In the genomic region with DNA sequence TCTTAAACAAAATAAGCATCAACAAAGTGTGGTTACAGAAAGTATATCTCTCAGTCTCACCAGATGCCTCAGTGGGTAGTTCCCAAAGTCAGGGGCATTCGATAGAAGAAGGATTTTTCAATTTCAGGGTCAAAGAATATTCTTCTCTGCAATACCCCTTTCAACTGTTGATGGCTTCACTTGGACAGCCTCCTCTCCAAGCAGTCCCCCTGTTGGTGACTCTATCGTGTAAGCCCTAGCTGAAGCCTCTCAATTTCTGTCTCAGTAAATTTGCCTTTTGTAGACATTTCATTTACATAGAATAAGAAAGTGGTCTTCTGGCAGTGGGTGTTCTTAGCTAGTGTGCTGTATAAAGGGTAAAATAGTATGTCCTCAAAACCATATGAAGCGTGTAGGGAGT, we compare ENCODE assay signal across 18 cellular contexts. TPM values are rescaled to one million over a fixed set of nuclear protein-coding genes. Genes with fewer than 3 reads are reported as not detected.
DNase-seq lines count a peak whose midpoint lies in the region; ATAC-seq and TF ChIP-seq lines count a peak whose summit lies in the region.
"Had no signal": no experiment of that assay in that cellular context is flagged by ENCODE, and none has a peak within 500 bp of the region (broad histone marks: within the 10 kb centered on the region; RNA-seq: fewer than 3 reads in every experiment).

No MANE protein-coding gene starts in this region.

- H3K36me3 ChIP-seq in Karpas-422 (ENCODE audit: insufficient read depth, low read length) (no peaks in the 10 kb centered on the region), brain microvascular endothelial cell (replicated peaks) (no peaks in the 10 kb centered on the region), SK-N-SH (replicated peaks in 1 of 2; ENCODE audit: control insufficient read depth in 1 of 2, insufficient read depth in 2 of 2, low read length in 1 of 2) (no peaks in the 10 kb centered on the region)

- no peaks in the 10 kb centered on the region for H3K79me2 ChIP-seq in Karpas-422 (ENCODE audit: low read length)
- H3K79me2 ChIP-seq in SK-N-SH (ENCODE audit: insufficient read depth), result no peaks in the 10 kb centered on the region

- H3K9me3 Mint-ChIP-seq in Calu3 (ENCODE audit: low read depth, unreplicated experiment), result no peaks in the 10 kb centered on the region
- peaks cover 13% of the 10 kb centered on the region for H3K9me3 Mint-ChIP-seq in T-helper 2 cell treated with Interferon-gamma antibody and Interleukin-4, amounts not matched to agents 5 μg/mL and 100 μg/mL, for 36 hours

- H3K4me3 ChIP-seq in Karpas-422 (ENCODE audit: low read length) (no peak overlapping the region), brain microvascular endothelial cell (ENCODE audit: low read depth, low read length) (no peak overlapping the region), epithelial cell of proximal tubule (ENCODE audit: low read depth, low read length) (no peak overlapping the region), SK-N-SH (ENCODE audit: low read depth in 2 of 2, low read length in 1 of 2) (no peak overlapping the region)

- H3K9me2 ChIP-seq in Karpas-422 (replicated peaks; ENCODE audit: insufficient read depth, low read length), result no peaks in the 10 kb centered on the region
- no peaks in the 10 kb centered on the region for H3K9me2 ChIP-seq in SK-N-SH

- no peak for ATAC-seq in GM18519 (IDR thresholded peaks at IDR 0.05; ENCODE audit: low FRiP score, unreplicated experiment)

- H3K27me3 ChIP-seq in Karpas-422 (ENCODE audit: low read length), result no peaks in the 10 kb centered on the region
- H3K27me3 ChIP-seq in brain microvascular endothelial cell (replicated peaks), result no peaks in the 10 kb centered on the region
- no peaks in the 10 kb centered on the region for H3K27me3 ChIP-seq in SK-N-SH (ENCODE audit: insufficient read depth)

- H3K36me3 Mint-ChIP-seq in Calu3 (ENCODE audit: insufficient read depth, unreplicated experiment), result no peaks in the 10 kb centered on the region
- H3K36me3 Mint-ChIP-seq in T-helper 2 cell treated with Interferon-gamma antibody and Interleukin-4, amounts not matched to agents 5 μg/mL and 100 μg/mL, for 36 hours (ENCODE audit: low read depth), result peaks cover 5% of the 10 kb centered on the region
- H3K36me3 Mint-ChIP-seq: CD14-positive monocyte had no signal

- BruUV-seq in Calu3 (replicated peaks; lab: Mats Ljungman, UMichigan), result TSS peak; percentile 5

- no peaks in the 10 kb centered on the region for H3K27me3 Mint-ChIP-seq in Calu3 (ENCODE audit: unreplicated experiment)
- no peaks in the 10 kb centered on the region for H3K27me3 Mint-ChIP-seq in T-helper 2 cell treated with Interferon-gamma antibody and Interleukin-4, amounts not matched to agents 5 μg/mL and 100 μg/mL, for 36 hours (ENCODE audit: low read depth)

- peak overlapping the region; percentile 78 for H3K27ac Mint-ChIP-seq in Calu3 (ENCODE audit: unreplicated experiment)
- H3K27ac Mint-ChIP-seq in T-helper 2 cell treated with Interferon-gamma antibody and Interleukin-4, amounts not matched to agents 5 μg/mL and 100 μg/mL, for 36 hours, result no peak overlapping the region
- H3K27ac Mint-ChIP-seq: H9 had no signal

- H3K4me1 ChIP-seq in Karpas-422 (ENCODE audit: low read length) (no peaks in the 10 kb centered on the region), SK-N-SH (ENCODE audit: control insufficient read depth in 1 of 2, insufficient read depth in 2 of 2, low read depth in 1 of 2, low read length in 1 of 2) (peaks cover 5 to 7% of the 10 kb centered on the region in 2 experiments; a peak in 1 of 4 replicates)

- peaks cover 14% of the 10 kb centered on the region for H3F3A ChIP-seq in SK-N-SH (replicated peaks; ENCODE audit: insufficient read depth)

- no peaks in the 10 kb centered on the region for H3K9me3 ChIP-seq in Karpas-422 (ENCODE audit: low read length)
- H3K9me3 ChIP-seq in SK-N-SH, result no peaks in the 10 kb centered on the region

- no peak for TF ChIP-seq RAD21 in SK-N-SH (IDR thresholded peaks at IDR 0.05; ENCODE audit: low read length)

- intact Hi-C loops in Calu3 (cut with micrococcal nuclease; ENCODE audit: unreplicated experiment), result loop anchor here (10.0 kb wide), 1 partner anchor 249 kb away; no protein-coding TSS in a partner anchor

- H3K27ac ChIP-seq in Karpas-422 (ENCODE audit: low read length), result no peak overlapping the region
- no peak overlapping the region for H3K27ac ChIP-seq in brain microvascular endothelial cell
- no peak overlapping the region for H3K27ac ChIP-seq in SK-N-SH (ENCODE audit: low read depth in 2 of 2, low read length in 1 of 2)

- H4K20me1 ChIP-seq in Karpas-422 (ENCODE audit: insufficient read depth, low read depth, low read length), result no peaks in the 10 kb centered on the region
- no peaks in the 10 kb centered on the region for H4K20me1 ChIP-seq in SK-N-SH (ENCODE audit: insufficient read depth)

- peaks cover 13% of the 10 kb centered on the region for H3K4me1 Mint-ChIP-seq in Calu3 (ENCODE audit: low read depth, unreplicated experiment)
- H3K4me1 Mint-ChIP-seq in T-helper 2 cell treated with Interferon-gamma antibody and Interleukin-4, amounts not matched to agents 5 μg/mL and 100 μg/mL, for 36 hours (ENCODE audit: low read depth), result peaks cover 3% of the 10 kb centered on the region
- H3K4me1 Mint-ChIP-seq: H9 had no signal

- TF ChIP-seq CTCF in Calu3 (IDR thresholded peaks at IDR 0.05; ENCODE audit: unreplicated experiment) (no peak), brain microvascular endothelial cell (IDR thresholded peaks at IDR 0.05; ENCODE audit: low read depth, low read length, missing control alignments) (peak; percentile 3), epithelial cell of proximal tubule (conservative IDR thresholded peaks at IDR 0.05; ENCODE audit: low read depth, low read length) (peak; percentile 27), SK-N-SH (IDR thresholded peaks at IDR 0.05) (no peak)

- H2AFZ ChIP-seq in Karpas-422 (ENCODE audit: low read length) (no peak overlapping the region), SK-N-SH (ENCODE audit: low read depth) (no peak overlapping the region)

- DNase-seq in Calu3, result no peak
- peak; percentile 60 for DNase-seq in Karpas-422
- no peak for DNase-seq in brain microvascular endothelial cell
- DNase-seq in epithelial cell of proximal tubule (ENCODE audit: low read depth), result no peak
- DNase-seq in SK-N-SH, result no peak
- no peak for DNase-seq in 8988T
- no peak for DNase-seq in T-helper 2 cell treated with Interferon-gamma antibody and Interleukin-4, amounts not matched to agents 5 μg/mL and 100 μg/mL, for 36 hours (ENCODE audit: low spot score)
- DNase-seq: AML-193, H9, NCI-H1048, NCI-H1436 treated with DMSO at 0.1 percent for 48 hours, NCI-H2029 treated with DMSO at 0.1 percent for 48 hours, NCI-H2171 treated with DMSO at 0.1 percent for 48 hours, NCI-H748 treated with DMSO at 0.1 percent for 48 hours, SHP77 had no signal

- CTCF ChIA-PET in Calu3 (lab: Charles Lee) (no interaction called here), SK-N-SH (lab: Yijun Ruan, JAX) (interaction anchor here (1.0 to 2.3 kb wide), 2 partner anchors 11 kb away, joined by 4 to 11 read pairs; a partner anchor contains a TSS)

- H3K4me2 ChIP-seq in Karpas-422 (ENCODE audit: low read depth, low read length, poor library complexity, severe bottlenecking), result no peak overlapping the region
- no peak overlapping the region for H3K4me2 ChIP-seq in SK-N-SH

- POLR2A ChIA-PET in SK-N-SH (lab: Yijun Ruan, JAX), result no interaction called here

- whole genome bisulfite sequencing in SK-N-SH (ENCODE audit: low lambda C conversion rate), result 93% methylated on average over 3 of the region's 3 CpGs

- TF ChIP-seq EP300 in SK-N-SH (IDR thresholded peaks at IDR 0.05; ENCODE audit: borderline replicate concordance in 1 of 2, low read depth in 1 of 2, low read length in 1 of 2), result no peak

- no peak overlapping the region for H3K4me3 Mint-ChIP-seq in Calu3 (ENCODE audit: low read depth, unreplicated experiment)
- H3K4me3 Mint-ChIP-seq in T-helper 2 cell treated with Interferon-gamma antibody and Interleukin-4, amounts not matched to agents 5 μg/mL and 100 μg/mL, for 36 hours, result no peak overlapping the region
- H3K4me3 Mint-ChIP-seq: CD14-positive monocyte, H9 had no signal

- no peak overlapping the region for H3K9ac ChIP-seq in Karpas-422 (ENCODE audit: low read length)
- H3K9ac ChIP-seq in SK-N-SH, result no peak overlapping the region

- in situ Hi-C loops in brain microvascular endothelial cell (cut with HindIII; ENCODE audit: low pct_ligation_motif_present, low sequenced_read_pairs), result no loop called here

TF ChIP-seq in SK-N-SH, 30 proteins besides CTCF, POLR2A, EP300 and RAD21:
- TF ChIP-seq TAF1 (IDR thresholded peaks at IDR 0.05; ENCODE audit: borderline replicate concordance, low read depth, low read length), result no peak
- TF ChIP-seq CHD2 (IDR thresholded peaks at IDR 0.05; ENCODE audit: low read length, partially characterized antibody), result no peak
- TF ChIP-seq, protein P1, sequence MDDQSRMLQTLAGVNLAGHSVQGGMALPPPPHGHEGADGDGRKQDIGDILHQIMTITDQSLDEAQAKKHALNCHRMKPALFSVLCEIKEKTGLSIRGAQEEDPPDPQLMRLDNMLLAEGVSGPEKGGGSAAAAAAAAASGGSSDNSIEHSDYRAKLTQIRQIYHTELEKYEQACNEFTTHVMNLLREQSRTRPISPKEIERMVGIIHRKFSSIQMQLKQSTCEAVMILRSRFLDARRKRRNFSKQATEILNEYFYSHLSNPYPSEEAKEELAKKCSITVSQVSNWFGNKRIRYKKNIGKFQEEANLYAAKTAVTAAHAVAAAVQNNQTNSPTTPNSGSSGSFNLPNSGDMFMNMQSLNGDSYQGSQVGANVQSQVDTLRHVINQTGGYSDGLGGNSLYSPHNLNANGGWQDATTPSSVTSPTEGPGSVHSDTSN (IDR thresholded peaks at IDR 0.05), result no peak
- no peak for TF ChIP-seq FOXJ3 (CRISPR knock-in tag; IDR thresholded peaks at IDR 0.05)
- no peak for TF ChIP-seq GABPA (IDR thresholded peaks at IDR 0.05; ENCODE audit: low read depth)
- no peak for TF ChIP-seq FOSL2 (IDR thresholded peaks at IDR 0.05; ENCODE audit: borderline replicate concordance, low read depth)
TF ChIP-seq in SK-N-SH: peak in this region for 0.

RNA-seq across cellular contexts. Expression of a gene that starts 11.3 kb away (rescaled TPM):
- total RNA-seq in Calu3 (2022) (not detected in 2 replicates), epithelial cell of proximal tubule (not detected in 2 replicates)
- total RNA-seq in Karpas-422 (2014; rRNA removed; shearing (Covaris generic); ENCODE audit: low replicate concordance), result not detected in 2 replicates
- polyA plus RNA-seq in SK-N-SH (2012; rRNA removed), result not detected in 2 replicates
- polyA plus RNA-seq in SK-N-SH (2012; cell fraction: cytosol; rRNA removed), result not detected in 2 replicates
- not detected in 2 replicates for polyA plus RNA-seq in SK-N-SH (2012; cell fraction: nucleus; rRNA removed)
- total RNA-seq: H9, NCI-H460 had no signal
- polyA plus RNA-seq: CD14-positive monocyte had no signal

RNA-seq across cellular contexts. Expression of a gene that starts 33.0 kb away (rescaled TPM):
- total RNA-seq in Calu3 (2022) (10.6 and 19.1 TPM in 2 replicates), epithelial cell of proximal tubule (5.6 and 25.7 TPM in 2 replicates)
- total RNA-seq in Karpas-422 (2014; rRNA removed; shearing (Covaris generic); ENCODE audit: low replicate concordance), result 0.69 and 0.75 TPM in 2 replicates
- 36.0 and 72.8 TPM in 2 replicates for polyA plus RNA-seq in SK-N-SH (2012; rRNA removed)
- polyA plus RNA-seq in SK-N-SH (2012; cell fraction: cytosol; rRNA removed), result 43.2 and 56.2 TPM in 2 replicates
- polyA plus RNA-seq in SK-N-SH (2012; cell fraction: nucleus; rRNA removed), result 146 and 213 TPM in 2 replicates

Comparison
In these comparisons a context has a peak if more than half of its experiments do, and no peak if none do; other contexts are left out.
1. CTCF ChIP-seq: peak in brain microvascular endothelial cell (single experiment) and epithelial cell of proximal tubule (single experiment); none in Calu3 (single experiment) and SK-N-SH (single experiment).